ENCODE assay signal across 8 cellular contexts in genomic region chr9:20941177-20941690, GRCh38.
DNase-seq lines count a peak whose midpoint lies in the region; TF ChIP-seq lines count a peak whose summit lies in the region.

No MANE protein-coding gene starts in this region.

- no peaks in the 10 kb centered on the region for H3K36me3 ChIP-seq in prostate gland

- no peaks in the 10 kb centered on the region for H3K4me1 ChIP-seq in prostate gland (replicated peaks)

- no peak overlapping the region for H3K27ac ChIP-seq in RWPE1
- no peak overlapping the region for H3K27ac ChIP-seq in prostate gland

- POLR2A ChIA-PET in GM10248 (lab: Yijun Ruan, JAX): no interaction called here
- POLR2A ChIA-PET in RWPE1 (lab: Yijun Ruan, JAX; ENCODE audit: low non-redundant PET): no interaction called here

- WGBS in prostate gland: 4% methylated on average over 7 of the region's 7 CpGs

- peak; percentile 60 for DNase-seq in GM10248 (ENCODE audit: extremely low spot score)
- DNase-seq in HCEC 1CT: peak; percentile 67
- peak; percentile 84 for DNase-seq in LoVo (ENCODE audit: low spot score)
- peak; percentile 76 for DNase-seq in RWPE1 (ENCODE audit: low spot score)
- peak; percentile 11 for DNase-seq in activated gamma-delta T cell treated with anti-CD3 and anti-CD28 coated beads, Interleukin-2, amount 50 U/mL, for 16 hours (ENCODE audit: low read depth)
- DNase-seq in glomerular endothelial cell (ENCODE audit: extremely low read depth, low read depth, low spot score): peak; percentile 60
- peak; percentile 67 for DNase-seq in prostate gland (ENCODE audit: low spot score)
- no peak for DNase-seq in NOMO-1 treated with dmso at 0.1 percent for 144 hours (lab: John Stamatoyannopoulos, UW; ENCODE audit: unreplicated experiment)

- TF ChIP-seq CTCF in GM10248 (IDR thresholded peaks at IDR 0.05; ENCODE audit: control extremely low read depth, extremely low read depth, low read depth, missing control alignments) (peak; percentile 72), RWPE1 (conservative IDR thresholded peaks at IDR 0.05; ENCODE audit: low read depth) (peak; percentile 95), prostate gland (IDR thresholded peaks at IDR 0.05) (peak; percentile 56 to 81 (median 80))

- no peak for TF ChIP-seq POLR2A in prostate gland (IDR thresholded peaks at IDR 0.05)

- CTCF ChIA-PET in GM10248 (lab: Yijun Ruan, JAX) (interaction anchor here (0.6 to 7.1 kb wide), 70 partner anchors 8 to 1478 kb away, joined by 3 to 110 read pairs (median 4); partner anchors contain the start of genes FOCAD, HACD4 and MLLT3), RWPE1 (lab: Yijun Ruan, JAX) (interaction anchor here (0.5 to 1.9 kb wide), 14 partner anchors 10 to 1450 kb away, joined by 3 to 7 read pairs (median 4); partner anchors contain the start of gene MLLT3)

- H3K4me3 ChIP-seq in prostate gland: no peak overlapping the region

- H3K27me3 ChIP-seq in prostate gland (replicated peaks; ENCODE audit: insufficient read depth): no peaks in the 10 kb centered on the region

- intact Hi-C loops in prostate gland (cut with DNase I): loop anchor here (2.0 to 5.0 kb wide), 4 partner anchors 171 to 1014 kb away; no protein-coding TSS in a partner anchor

- no peaks in the 10 kb centered on the region for H3K9me3 ChIP-seq in prostate gland
